ENCODE assay signal across 24 cellular contexts in genomic region chr7:51182767-51183166, GRCh38.
"Had no signal": no experiment of that assay in that cellular context is flagged by ENCODE, and none has a peak within 500 bp of the region (broad histone marks: within the 10 kb centered on the region; RNA-seq: fewer than 3 reads in every experiment).

No MANE protein-coding gene starts in this region.

- H3K9me3 ChIP-seq: breast epithelium, lower lobe of right lung, right lobe of liver, upper lobe of left lung, vagina had no signal

- DNase-seq: activated CD4-positive, alpha-beta T cell treated with anti-CD3 and anti-CD28 coated beads for 48 hours; activated CD4-positive, alpha-beta T cell treated with anti-CD3 and anti-CD28 coated beads, Interleukin-2, amount 50 U/mL, for 48 hours; activated CD8-positive, alpha-beta memory T cell treated with anti-CD3 and anti-CD28 coated beads, Interleukin-2, amount 50 U/mL, for 4 hours; activated gamma-delta T cell; activated naive CD4-positive, alpha-beta T cell treated with anti-CD3 and anti-CD28 coated beads, Interleukin-2, amount 10 ng/mL, durations not matched to agents 7 days and 5 days; activated T-cell treated with anti-CD3 and anti-CD28 coated beads, Interleukin-2, amount 50 U/mL, for 24 hours; dermis blood vessel endothelial cell; effector CD4-positive, alpha-beta T cell; islet precursor cell; left colon; lower lobe of right lung; mesenchymal stem cell; naive thymus-derived CD8-positive, alpha-beta T cell; nucleus accumbens; right lobe of liver; stimulated activated CD4-positive, alpha-beta T cell treated with anti-CD3 and anti-CD28 coated beads, Interleukin-4, amount 100 ng/mL, for 24 hours; upper lobe of left lung had no signal

- H3K36me3 ChIP-seq: breast epithelium, lower lobe of right lung, upper lobe of left lung, vagina had no signal

- FAIRE-seq: endometrium had no signal

- H3K27ac ChIP-seq: breast epithelium, epithelial cell of prostate, lower lobe of right lung, right lobe of liver, skin epidermis, upper lobe of left lung, vagina, VCaP had no signal

- ATAC-seq: left colon; lower lobe of right lung; naive thymus-derived CD8-positive, alpha-beta T cell; stimulated activated effector memory CD8-positive, alpha-beta T cell treated with anti-CD3 and anti-CD28 coated beads, Interleukin-12 subunit alpha, Interleukin-12 subunit beta, amount 100 ng/mL, for 72 hours had no signal

- H3K27me3 ChIP-seq: breast epithelium, right lobe of liver, upper lobe of left lung, vagina had no signal

- H3K4me3 ChIP-seq: breast epithelium, lower lobe of right lung, right lobe of liver, skin epidermis, upper lobe of left lung, vagina had no signal

- H3K4me1 ChIP-seq: breast epithelium, lower lobe of right lung, right lobe of liver had no signal
